34 cellular contexts compared by ENCODE assay signal in the genomic region with DNA sequence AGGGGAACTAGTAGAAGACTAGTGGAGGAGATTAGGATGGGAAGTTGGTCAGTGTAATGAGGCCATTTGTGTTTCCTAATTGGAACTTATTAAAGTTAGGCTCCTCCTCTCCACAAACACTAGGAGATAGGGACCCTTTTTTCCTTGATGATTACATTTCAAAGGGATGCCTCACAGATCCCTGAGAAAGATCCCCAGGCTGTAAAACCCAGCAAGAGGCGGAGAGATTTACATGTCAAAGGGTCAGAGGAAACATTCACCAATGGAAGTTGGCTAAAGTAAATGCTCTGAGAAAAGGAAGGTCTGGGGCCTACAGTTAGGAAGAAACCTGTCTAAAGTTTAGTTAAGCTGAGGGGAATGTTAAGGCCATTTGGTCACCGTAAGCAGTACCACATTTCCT. TPM values are rescaled to one million over a fixed set of nuclear protein-coding genes. Genes with fewer than 3 reads are reported as not detected.
DNase-seq lines count a peak whose midpoint lies in the region; ATAC-seq and TF ChIP-seq lines count a peak whose summit lies in the region.
"Had no signal": no experiment of that assay in that cellular context is flagged by ENCODE, and none has a peak within 500 bp of the region (broad histone marks: within the 10 kb centered on the region; RNA-seq: fewer than 3 reads in every experiment).

No MANE protein-coding gene starts in this region.

- H3K9me3 Mint-ChIP-seq in brain = no peaks in the 10 kb centered on the region
- H3K9me3 Mint-ChIP-seq in type B pancreatic cell = no peaks in the 10 kb centered on the region
- H3K9me3 Mint-ChIP-seq: activated CD4-positive, alpha-beta memory T cell treated with anti-CD3 and anti-CD28 coated beads, Interleukin-2, amount 10 ng/mL, durations not matched to agents 7 days and 5 days; activated naive CD4-positive, alpha-beta T cell treated with anti-CD3 and anti-CD28 coated beads, Interleukin-2, amount 10 ng/mL, durations not matched to agents 7 days and 5 days; activated T-helper 1 cell treated with anti-CD3 and anti-CD28 coated beads, Interleukin-12 subunit alpha, Interleukin-12 subunit beta, Interleukin-2, Interleukin-4 antibody, amounts not matched to agents 30 ng/mL and 10 ng/mL and 1 ng/mL, durations not matched to agents 14 hours and 24 hours and 36 hours had no signal

- H3K4me3 ChIP-seq in H7 (ENCODE audit: insufficient read depth, low read depth, low read length) = no peak overlapping the region
- H3K4me3 ChIP-seq in mesendoderm (ENCODE audit: low read length) = no peak overlapping the region
- H3K4me3 ChIP-seq in right cardiac atrium (ENCODE audit: low read length) = no peak overlapping the region
- H3K4me3 ChIP-seq: MG63, PC-9, right lobe of liver, stomach, thyroid gland had no signal

- H3K23ac ChIP-seq in mesendoderm (ENCODE audit: low read length) = no peak overlapping the region

- peaks cover 19% of the 10 kb centered on the region for H3K4me1 Mint-ChIP-seq in brain
- peaks cover 21% of the 10 kb centered on the region for H3K4me1 Mint-ChIP-seq in type B pancreatic cell (ENCODE audit: unreplicated experiment)

- H2AK5ac ChIP-seq in mesendoderm (ENCODE audit: low read length) = no peak overlapping the region

- ATAC-seq in right cardiac atrium = no peak
- ATAC-seq: left colon, right lobe of liver, Right ventricle myocardium inferior had no signal

- no peaks in the 10 kb centered on the region for H3K9me3 ChIP-seq in right cardiac atrium (ENCODE audit: control insufficient read depth, low read length)
- H3K9me3 ChIP-seq: MG63, right lobe of liver, stomach, thyroid gland had no signal

- intact Hi-C loops in right cardiac atrium (cut with DNase I) = loop anchor here (5.0 to 10.0 kb wide), 4 partner anchors 565 to 1315 kb away; no protein-coding TSS in a partner anchor

- no peak overlapping the region for H3K27ac Mint-ChIP-seq in brain
- H3K27ac Mint-ChIP-seq in type B pancreatic cell = no peak overlapping the region
- H3K27ac Mint-ChIP-seq: activated CD4-positive, alpha-beta memory T cell treated with anti-CD3 and anti-CD28 coated beads, Interleukin-2, amount 10 ng/mL, durations not matched to agents 7 days and 5 days; activated naive CD4-positive, alpha-beta T cell treated with anti-CD3 and anti-CD28 coated beads, Interleukin-2, amount 10 ng/mL, durations not matched to agents 7 days and 5 days; activated T-helper 1 cell treated with anti-CD3 and anti-CD28 coated beads, Interleukin-12 subunit alpha, Interleukin-12 subunit beta, Interleukin-2, Interleukin-4 antibody, amounts not matched to agents 30 ng/mL and 10 ng/mL and 1 ng/mL, durations not matched to agents 14 hours and 24 hours and 36 hours; immature natural killer cell had no signal

- TF ChIP-seq CTCF in brain (conservative IDR thresholded peaks at IDR 0.05) (no peak), type B pancreatic cell (conservative IDR thresholded peaks at IDR 0.05) (no peak)

- no peak overlapping the region for H4K8ac ChIP-seq in mesendoderm (ENCODE audit: low read depth, low read length)

- no peak overlapping the region for H2BK120ac ChIP-seq in mesendoderm (ENCODE audit: low read depth, low read length)

- H3K79me2 ChIP-seq in mesendoderm (ENCODE audit: control insufficient read depth, insufficient read depth, low read length) = no peaks in the 10 kb centered on the region

- no peak overlapping the region for H3K4me2 ChIP-seq in mesendoderm (ENCODE audit: low read length)
- H3K4me2 ChIP-seq: PC-9 had no signal

- no CpG with 5 or more reads among the region's 2 CpGs for WGBS in mesendoderm (ENCODE audit: extremely low coverage, insufficient coverage, low lambda C conversion rate)
- 95% methylated on average over 2 of the region's 2 CpGs for WGBS in right cardiac atrium

- peak overlapping the region; percentile 59 to 80 (median 71) for H3K4me3 Mint-ChIP-seq in brain
- peak overlapping the region; percentile 71 for H3K4me3 Mint-ChIP-seq in type B pancreatic cell
- H3K4me3 Mint-ChIP-seq: activated CD4-positive, alpha-beta memory T cell treated with anti-CD3 and anti-CD28 coated beads, Interleukin-2, amount 10 ng/mL, durations not matched to agents 7 days and 5 days; activated naive CD4-positive, alpha-beta T cell treated with anti-CD3 and anti-CD28 coated beads, Interleukin-2, amount 10 ng/mL, durations not matched to agents 7 days and 5 days; activated T-helper 1 cell treated with anti-CD3 and anti-CD28 coated beads, Interleukin-12 subunit alpha, Interleukin-12 subunit beta, Interleukin-2, Interleukin-4 antibody, amounts not matched to agents 30 ng/mL and 10 ng/mL and 1 ng/mL, durations not matched to agents 14 hours and 24 hours and 36 hours had no signal

- no peak overlapping the region for H2BK5ac ChIP-seq in mesendoderm (ENCODE audit: low read length)

- H3K79me1 ChIP-seq in mesendoderm (ENCODE audit: low read length) = no peaks in the 10 kb centered on the region

- no peak overlapping the region for H3K27ac ChIP-seq in mesendoderm (ENCODE audit: low read depth, low read length)
- H3K27ac ChIP-seq in right cardiac atrium (ENCODE audit: low read length) = no peak overlapping the region
- H3K27ac ChIP-seq: brain microvascular endothelial cell, HL-60, PC-9, right lobe of liver, stomach, thyroid gland had no signal

- H3K27me3 Mint-ChIP-seq in brain = peaks cover 70% of the 10 kb centered on the region
- peaks cover 72% of the 10 kb centered on the region for H3K27me3 Mint-ChIP-seq in type B pancreatic cell

- DNase-seq in H7 (peak; percentile 52), mesendoderm (peak; percentile 93), type B pancreatic cell (ENCODE audit: extremely low spot score, unreplicated experiment) (no peak), activated gamma-delta T cell (lab: John Stamatoyannopoulos, UW) (no peak), NCI-H1048 (lab: John Stamatoyannopoulos, UW) (no peak), right cardiac atrium (no peak)
- DNase-seq: activated CD4-positive, alpha-beta memory T cell treated with anti-CD3 and anti-CD28 coated beads, Interleukin-2, amount 10 ng/mL, durations not matched to agents 7 days and 5 days; activated CD4-positive, alpha-beta T cell treated with anti-CD3 and anti-CD28 coated beads for 1 hour; activated CD8-positive, alpha-beta memory T cell treated with anti-CD3 and anti-CD28 coated beads, Interleukin-2, amount 50 U/mL, for 4 hours; activated naive CD4-positive, alpha-beta T cell treated with anti-CD3 and anti-CD28 coated beads, Interleukin-2, amount 10 ng/mL, durations not matched to agents 7 days and 5 days; brain microvascular endothelial cell; Calu3; cerebellar nuclear complex; dermis blood vessel endothelial cell; DMS79; immature natural killer cell; KG1; left colon; mammary epithelial cell; MG63; NCI-H2029; NCI-H526; NK-92 treated with Interleukin-12 subunit alpha and Interleukin-12 subunit beta, amount 100 ng/mL, for 24 hours; PC-9; right lobe of liver; stimulated activated CD4-positive, alpha-beta T cell treated with anti-CD3 and anti-CD28 coated beads, Interleukin-12 subunit alpha, Interleukin-12 subunit beta, amount 100 ng/mL, for 4 hours; stimulated activated CD4-positive, alpha-beta T cell treated with anti-CD3 and anti-CD28 coated beads, Interleukin-2, amount 100 ng/mL, for 48 hours; stomach; thyroid gland had no signal

- no peak overlapping the region for H3K18ac ChIP-seq in mesendoderm (ENCODE audit: low read length)

- no peaks in the 10 kb centered on the region for H3K36me3 Mint-ChIP-seq in brain
- no peaks in the 10 kb centered on the region for H3K36me3 Mint-ChIP-seq in type B pancreatic cell
- H3K36me3 Mint-ChIP-seq: activated naive CD4-positive, alpha-beta T cell treated with anti-CD3 and anti-CD28 coated beads, Interleukin-2, amount 10 ng/mL, durations not matched to agents 7 days and 5 days; immature natural killer cell had no signal

- H3K27me3 ChIP-seq in H7 (ENCODE audit: control insufficient read depth, insufficient read depth, low read length) = peaks cover 94% of the 10 kb centered on the region
- H3K27me3 ChIP-seq in mesendoderm (ENCODE audit: insufficient read depth, low read length, poor library complexity) = peaks cover 33% of the 10 kb centered on the region
- H3K27me3 ChIP-seq in right cardiac atrium (ENCODE audit: control insufficient read depth, insufficient read depth) = no peaks in the 10 kb centered on the region
- H3K27me3 ChIP-seq: right lobe of liver, thyroid gland had no signal

- H3K36me3 ChIP-seq in H7 (replicated peaks; ENCODE audit: control insufficient read depth, insufficient read depth, low read length) = no peaks in the 10 kb centered on the region
- no peaks in the 10 kb centered on the region for H3K36me3 ChIP-seq in mesendoderm (ENCODE audit: control insufficient read depth, insufficient read depth, low read length)
- H3K36me3 ChIP-seq: brain microvascular endothelial cell, MG63, right lobe of liver, stomach, thyroid gland had no signal

- H4K5ac ChIP-seq in mesendoderm (ENCODE audit: low read length) = no peak overlapping the region

- H3K4ac ChIP-seq in mesendoderm (ENCODE audit: low read depth, low read length) = no peak overlapping the region

- no peak overlapping the region for H2BK15ac ChIP-seq in mesendoderm (replicated peaks; ENCODE audit: low read depth)

- H3K9ac ChIP-seq in mesendoderm (ENCODE audit: low read length) = no peak overlapping the region

- no peak overlapping the region for H3K56ac ChIP-seq in mesendoderm (ENCODE audit: low read length)

- peaks cover 2% of the 10 kb centered on the region for H3K4me1 ChIP-seq in mesendoderm (ENCODE audit: control insufficient read depth, low read depth, low read length)
- no peaks in the 10 kb centered on the region for H3K4me1 ChIP-seq in right cardiac atrium (ENCODE audit: control insufficient read depth, insufficient read depth, low read length)

RNA-seq across cellular contexts. Expression of gene CCDC85A, which starts 1.4 kb away (rescaled TPM):
- total RNA-seq in H7 (2014; rRNA removed; shearing (Covaris generic)) = 0.04 and 0.14 TPM in 2 replicates
- polyA plus RNA-seq in brain (ENCODE audit: insufficient read depth, low read depth, low replicate concordance) (4.0 TPM), right cardiac atrium (1.1 TPM)
- polyA plus RNA-seq in mesendoderm (2013, experiment 1 of 2) = 0.03 TPM
- polyA plus RNA-seq in mesendoderm (2013, experiment 2 of 2) = 0.03 TPM
- total RNA-seq in type B pancreatic cell (ENCODE audit: low replicate concordance) (2.1 and 5.4 TPM in 2 replicates), right cardiac atrium (1 to 10 TPM; 1.7 to 3.4 (median 1.9) TPM)
- total RNA-seq: activated CD4-positive, alpha-beta memory T cell treated with anti-CD3 and anti-CD28 coated beads, Interleukin-2, amount 10 ng/mL, durations not matched to agents 7 days and 5 days; activated T-helper 1 cell treated with anti-CD3 and anti-CD28 coated beads, Interleukin-12 subunit alpha, Interleukin-12 subunit beta, Interleukin-2, Interleukin-4 antibody, amounts not matched to agents 30 ng/mL and 10 ng/mL and 1 ng/mL, durations not matched to agents 14 hours and 24 hours and 36 hours; PC-9; T-helper 2 cell treated with Interferon-gamma antibody and Interleukin-4, amounts not matched to agents 100 ng/mL and 5 ng/mL, for 36 hours had no signal
- polyA plus RNA-seq: immature natural killer cell had no signal

Comparison
In these comparisons a context has a peak if more than half of its experiments do, and no peak if none do; other contexts are left out.
1. DNase-seq: peak in H7 (single experiment) and mesendoderm (single experiment); none in type B pancreatic cell (single experiment), activated gamma-delta T cell (single experiment), NCI-H1048 (single experiment) and right cardiac atrium (0 of 3).